12 cellular contexts compared by ENCODE assay signal in the genomic region with DNA sequence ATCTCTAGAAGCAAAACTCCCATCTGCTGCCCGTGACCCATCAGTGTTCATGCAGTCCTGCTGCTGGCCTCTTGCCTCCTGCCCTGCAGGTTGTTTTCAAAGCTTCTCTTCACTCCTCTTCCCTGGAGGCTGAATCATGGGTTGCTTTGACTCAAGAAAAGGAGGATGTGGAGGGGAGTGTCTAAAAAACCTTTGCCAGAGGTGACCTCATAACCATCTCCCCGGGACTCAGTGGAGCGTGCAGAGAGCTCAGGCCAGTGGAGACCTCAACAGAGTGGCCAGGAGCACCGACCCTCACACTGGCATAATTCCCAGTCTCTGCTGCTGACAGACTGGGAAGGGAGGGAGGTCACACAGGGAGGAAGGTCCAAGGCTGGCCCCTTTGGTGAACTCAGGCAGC.
DNase-seq lines count a peak whose midpoint lies in the region; TF ChIP-seq lines count a peak whose summit lies in the region.
"Had no signal": no experiment of that assay in that cellular context is flagged by ENCODE, and none has a peak within 500 bp of the region (broad histone marks: within the 10 kb centered on the region; RNA-seq: fewer than 3 reads in every experiment).

No MANE protein-coding gene starts in this region.

- no peak overlapping the region for H3K4me3 ChIP-seq in fibroblast of mammary gland (ENCODE audit: control insufficient read depth, low read depth, low read length)
- H3K4me3 ChIP-seq: neural progenitor cell had no signal

- TF ChIP-seq POLR2A in erythroblast (IDR thresholded peaks at IDR 0.05; ENCODE audit: low read length) = no peak

- no peaks in the 10 kb centered on the region for H3K9me3 Mint-ChIP-seq in osteocyte (ENCODE audit: unreplicated experiment)
- H3K9me3 Mint-ChIP-seq: neural progenitor cell had no signal

- H3K36me3 Mint-ChIP-seq in osteocyte (ENCODE audit: unreplicated experiment) = no peaks in the 10 kb centered on the region
- H3K36me3 Mint-ChIP-seq: neural progenitor cell had no signal

- TF ChIP-seq CTCF in fibroblast of mammary gland (conservative IDR thresholded peaks at IDR 0.05; ENCODE audit: control insufficient read depth, insufficient read depth, low read depth, low read length) (no peak), osteocyte (IDR thresholded peaks at IDR 0.05) (no peak)

- H3K4me1 Mint-ChIP-seq in osteocyte (ENCODE audit: unreplicated experiment) = peaks cover 43% of the 10 kb centered on the region
- H3K4me1 Mint-ChIP-seq: neural progenitor cell had no signal

- peak; percentile 57 for DNase-seq in AG08395 (ENCODE audit: low spot score)
- peak; percentile 26 for DNase-seq in OCI-M1 (lab: John Stamatoyannopoulos, UW)
- DNase-seq in fibroblast of mammary gland (ENCODE audit: low read depth) = peak; percentile 72
- DNase-seq in osteocyte (ENCODE audit: extremely low spot score, unreplicated experiment) = no peak
- DNase-seq in RKO (ENCODE audit: low spot score) = no peak
- no peak for DNase-seq in erythroblast (lab: John Stamatoyannopoulos, UW)
- DNase-seq in epidermal melanocyte (ENCODE audit: insufficient read length, low spot score) = no peak
- no peak for DNase-seq in stimulated activated CD4-positive, alpha-beta T cell treated with anti-CD3 and anti-CD28 coated beads, Interleukin-1b, Interleukin-23, amount 100 ng/mL, for 48 hours
- DNase-seq: anterior cingulate cortex, KBM-7, SHP77 had no signal

- peak overlapping the region; percentile 66 for H3K27ac Mint-ChIP-seq in osteocyte (ENCODE audit: unreplicated experiment)
- H3K27ac Mint-ChIP-seq: neural progenitor cell had no signal

- H3K4me3 Mint-ChIP-seq in osteocyte (ENCODE audit: unreplicated experiment) = no peak overlapping the region
- H3K4me3 Mint-ChIP-seq: neural progenitor cell had no signal

- no peaks in the 10 kb centered on the region for H3K27me3 Mint-ChIP-seq in osteocyte (ENCODE audit: unreplicated experiment)

Comparison
In these comparisons a context has a peak if more than half of its experiments do, and no peak if none do; other contexts are left out.
1. DNase-seq: peak in AG08395 (single experiment), OCI-M1 (single experiment) and fibroblast of mammary gland (single experiment); none in osteocyte (single experiment), RKO (single experiment), erythroblast (0 of 2), epidermal melanocyte (single experiment) and stimulated activated CD4-positive, alpha-beta T cell treated with anti-CD3 and anti-CD28 coated beads, Interleukin-1b, Interleukin-23, amount 100 ng/mL, for 48 hours (single experiment).